Comparison of ENCODE assay signal across 32 cellular contexts in genomic region chr9:133202688-133203453, GRCh38. TPM values are rescaled to one million over a fixed set of nuclear protein-coding genes. Genes with fewer than 3 reads are reported as not detected.
"Had no signal": no experiment of that assay in that cellular context is flagged by ENCODE, and none has a peak within 500 bp of the region (broad histone marks: within the 10 kb centered on the region; RNA-seq: fewer than 3 reads in every experiment).

No MANE protein-coding gene starts in this region.

- H3K36me3 Mint-ChIP-seq: activated naive CD4-positive, alpha-beta T cell treated with anti-CD3 and anti-CD28 coated beads, Interleukin-2, amount 50 U/mL, for 24 hours; natural killer cell treated with Interleukin-12 subunit alpha and Interleukin-12 subunit beta and Interleukin-15 and Interleukin-18, amount 100 ng/mL, for 72 hours had no signal

- H3K4me1 ChIP-seq: foreskin keratinocyte, left ventricle myocardium inferior, parathyroid adenoma, transverse colon, vagina had no signal

- H3K9ac ChIP-seq: parathyroid adenoma had no signal

- H3K27ac ChIP-seq: esophagus muscularis mucosa, foreskin keratinocyte, heart left ventricle, left ventricle myocardium inferior, neutrophil, parathyroid adenoma, transverse colon, vagina, WERI-Rb-1 had no signal

- H3K79me2 ChIP-seq: parathyroid adenoma had no signal

- H3K4me1 Mint-ChIP-seq: activated T-helper 17 cell treated with anti-CD3 and anti-CD28 coated beads, Interleukin-2, amount 50 U/mL, for 72 hours had no signal

- H3K27ac Mint-ChIP-seq: activated naive CD8-positive, alpha-beta T cell treated with anti-CD3 and anti-CD28 coated beads, Interleukin-2, amount 50 U/mL, for 24 hours; activated T-helper 17 cell treated with anti-CD3 and anti-CD28 coated beads, Interleukin-2, amount 50 U/mL, for 72 hours; dendritic cell treated with granulocyte-macrophage colony-stimulating factor and Interleukin-4, amounts not matched to agents 40 ng/mL and 50 ng/mL, for 4 days; natural killer cell treated with Interleukin-12 subunit alpha and Interleukin-12 subunit beta and Interleukin-15 and Interleukin-18, amount 100 ng/mL, for 72 hours; stimulated activated naive B cell treated with anti-CD40 and anti-IgM and Interleukin-4, amounts not matched to agents 10 μg/mL and 1 μg/mL and 100 μg/mL, for 72 hours; T-helper 17 cell had no signal

- H3K9me3 ChIP-seq: esophagus muscularis mucosa, heart left ventricle, left ventricle myocardium inferior, mucosa of descending colon, neutrophil, transverse colon, vagina had no signal

- H3K36me3 ChIP-seq: esophagus muscularis mucosa, heart left ventricle, left ventricle myocardium inferior, neutrophil, transverse colon, vagina, WERI-Rb-1 had no signal

- ATAC-seq: activated naive CD8-positive, alpha-beta T cell treated with anti-CD3 and anti-CD28 coated beads, Interleukin-2, amount 50 U/mL, for 24 hours; activated T-cell treated with anti-CD3 and anti-CD28 coated beads, Interleukin-2, amount 50 U/mL, for 4 hours; activated T-helper 17 cell treated with anti-CD3 and anti-CD28 coated beads, Interleukin-2, amount 50 U/mL, for 72 hours; foreskin keratinocyte; heart left ventricle; mucosa of descending colon; natural killer cell treated with Interleukin-12 subunit alpha and Interleukin-12 subunit beta and Interleukin-15 and Interleukin-18, amount 100 ng/mL, for 72 hours; right cardiac atrium; SK-N-SH treated with all-trans-retinoic acid at 6 μM for 48 hours; stimulated activated naive B cell treated with anti-CD40 and anti-IgM and Interleukin-4, amounts not matched to agents 10 μg/mL and 1 μg/mL and 100 μg/mL, for 72 hours; T-helper 17 cell had no signal

- H3K9me3 Mint-ChIP-seq: activated naive CD4-positive, alpha-beta T cell treated with anti-CD3 and anti-CD28 coated beads, Interleukin-2, amount 50 U/mL, for 24 hours; activated naive CD8-positive, alpha-beta T cell treated with anti-CD3 and anti-CD28 coated beads, Interleukin-2, amount 50 U/mL, for 24 hours; activated T-cell treated with anti-CD3 and anti-CD28 coated beads, Interleukin-2, amount 50 U/mL, for 4 hours; activated T-helper 17 cell treated with anti-CD3 and anti-CD28 coated beads, Interleukin-2, amount 50 U/mL, for 72 hours; central memory CD8-positive, alpha-beta T cell had no signal

- H3K4me3 Mint-ChIP-seq: activated naive CD4-positive, alpha-beta T cell treated with anti-CD3 and anti-CD28 coated beads, Interleukin-2, amount 50 U/mL, for 24 hours; activated naive CD8-positive, alpha-beta T cell treated with anti-CD3 and anti-CD28 coated beads, Interleukin-2, amount 50 U/mL, for 24 hours; activated T-cell treated with anti-CD3 and anti-CD28 coated beads, Interleukin-2, amount 50 U/mL, for 4 hours; activated T-helper 17 cell treated with anti-CD3 and anti-CD28 coated beads, Interleukin-2, amount 50 U/mL, for 72 hours; central memory CD8-positive, alpha-beta T cell; dendritic cell treated with granulocyte-macrophage colony-stimulating factor and Interleukin-4, amounts not matched to agents 40 ng/mL and 50 ng/mL, for 4 days; natural killer cell treated with Interleukin-12 subunit alpha and Interleukin-12 subunit beta and Interleukin-15 and Interleukin-18, amount 100 ng/mL, for 72 hours; stimulated activated naive B cell treated with anti-CD40 and anti-IgM and Interleukin-4, amounts not matched to agents 10 μg/mL and 1 μg/mL and 100 μg/mL, for 72 hours; T-helper 17 cell had no signal

- H2AFZ ChIP-seq: parathyroid adenoma had no signal

- H3K4me3 ChIP-seq: esophagus muscularis mucosa, heart left ventricle, left ventricle myocardium inferior, lung, mucosa of descending colon, transverse colon, vagina had no signal

- DNase-seq: activated CD4-positive, alpha-beta T cell treated with anti-CD3 and anti-CD28 coated beads, Interleukin-2, amount 50 U/mL, for 1 hour; activated CD4-positive, CD25-positive, alpha-beta regulatory T cell treated with anti-CD3 and anti-CD28 coated beads, Interleukin-2, amount 50 U/mL, for 72 hours; activated naive CD8-positive, alpha-beta T cell treated with anti-CD3 and anti-CD28 coated beads, Interleukin-2, amount 50 U/mL, for 24 hours; activated T-cell treated with anti-CD3 and anti-CD28 coated beads, Interleukin-2, amount 50 U/mL, for 4 hours; amygdala; foreskin keratinocyte; heart left ventricle; left ventricle myocardium inferior; mesendoderm; mucosa of descending colon; right cardiac atrium; stimulated activated CD4-positive, alpha-beta T cell treated with anti-CD3 and anti-CD28 coated beads, Interleukin-12 subunit alpha, Interleukin-12 subunit beta, amount 100 ng/mL, for 4 hours; stimulated activated CD4-positive, alpha-beta T cell treated with anti-CD3 and anti-CD28 coated beads, Interleukin-4, amount 100 ng/mL, for 24 hours; stimulated activated naive B cell treated with anti-CD40 and anti-IgM and Interleukin-4, amounts not matched to agents 10 μg/mL and 1 μg/mL and 100 μg/mL, for 72 hours; T-helper 17 cell; T1000; transverse colon; WERI-Rb-1 had no signal

- H3K27me3 ChIP-seq: transverse colon, vagina had no signal

RNA-seq across cellular contexts. Expression of gene OBP2B, which starts 6.2 kb away (rescaled TPM):
- total RNA-seq: activated T-cell treated with anti-CD3 and anti-CD28 coated beads, Interleukin-2, amount 50 U/mL, for 4 hours; activated T-helper 17 cell treated with anti-CD3 and anti-CD28 coated beads, Interleukin-2, amount 50 U/mL, for 72 hours; esophagus muscularis mucosa; foreskin keratinocyte; heart left ventricle; left ventricle myocardium inferior; lung; mucosa of descending colon; myocyte; natural killer cell treated with Interleukin-12 subunit alpha and Interleukin-12 subunit beta and Interleukin-15 and Interleukin-18, amount 100 ng/mL, for 72 hours; pulmonary artery endothelial cell; right cardiac atrium; T-helper 17 cell; temporal lobe; transverse colon; vagina had no signal
- polyA plus RNA-seq: foreskin keratinocyte, lung, right cardiac atrium had no signal
